23 cellular contexts compared by ENCODE assay signal in the genomic region with DNA sequence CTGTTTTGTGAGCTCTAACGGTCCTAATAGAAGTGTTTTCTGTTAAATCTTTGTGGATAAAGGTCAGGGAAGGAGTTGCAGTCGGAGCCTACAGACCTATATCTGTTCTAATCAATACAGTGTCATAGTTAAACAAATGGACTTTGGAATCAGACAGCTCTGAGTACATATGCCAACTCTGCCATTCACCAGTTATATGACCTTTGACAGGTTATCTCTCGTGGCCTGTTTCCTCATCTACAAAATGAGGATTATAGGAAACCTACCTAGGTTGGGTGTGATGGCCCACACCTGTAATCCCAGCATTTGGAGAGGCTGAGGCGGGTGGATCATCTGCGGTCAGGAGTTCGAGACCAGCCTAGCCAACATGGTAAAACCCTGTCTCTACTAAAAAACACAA.
"Had no signal": no experiment of that assay in that cellular context is flagged by ENCODE, and none has a peak within 500 bp of the region (broad histone marks: within the 10 kb centered on the region; RNA-seq: fewer than 3 reads in every experiment).

No MANE protein-coding gene starts in this region.

- H3K27ac Mint-ChIP-seq: activated CD4-positive, alpha-beta T cell treated with anti-CD3 and anti-CD28 coated beads, Interleukin-2, amount 10 ng/mL, durations not matched to agents 7 days and 5 days; activated CD8-positive, alpha-beta memory T cell treated with anti-CD3 and anti-CD28 coated beads, Interleukin-2, amount 10 ng/mL, durations not matched to agents 7 days and 5 days; activated naive CD8-positive, alpha-beta T cell treated with anti-CD3 and anti-CD28 coated beads, Interleukin-2, amount 50 U/mL, for 24 hours; activated T-helper 1 cell treated with anti-CD3 and anti-CD28 coated beads, Interleukin-12 subunit alpha, Interleukin-12 subunit beta, Interleukin-2, Interleukin-4 antibody, amounts not matched to agents 30 ng/mL and 10 ng/mL and 1 ng/mL, durations not matched to agents 14 hours and 24 hours and 36 hours; brain; dendritic cell treated with granulocyte-macrophage colony-stimulating factor and Interleukin-4, amounts not matched to agents 40 ng/mL and 50 ng/mL, for 4 days; neural progenitor cell; type B pancreatic cell had no signal

- H3K27me3 ChIP-seq: neural progenitor cell, sigmoid colon, spleen, vagina had no signal

- DNase-seq: activated CD4-positive, CD25-positive, alpha-beta regulatory T cell treated with anti-CD3 and anti-CD28 coated beads, Interleukin-2, amount 50 U/mL, for 72 hours; activated gamma-delta T cell; activated naive CD4-positive, alpha-beta T cell treated with anti-CD3 and anti-CD28 coated beads, Interleukin-2, amount 50 U/mL, for 16 hours; activated naive CD8-positive, alpha-beta T cell treated with anti-CD3 and anti-CD28 coated beads, Interleukin-2, amount 50 U/mL, for 24 hours; anterior cingulate cortex; effector CD4-positive, alpha-beta T cell; erythroblast; lower lobe of right lung; sigmoid colon; spleen; stimulated activated CD4-positive, alpha-beta T cell treated with anti-CD3 and anti-CD28 coated beads, Interleukin-4, amount 100 ng/mL, for 1 hour had no signal

- H3K9me3 ChIP-seq: lower lobe of right lung, sigmoid colon, spleen, thoracic aorta, vagina had no signal

- H3K4me1 Mint-ChIP-seq: neural progenitor cell had no signal

- H3K36me3 Mint-ChIP-seq: activated CD8-positive, alpha-beta memory T cell treated with anti-CD3 and anti-CD28 coated beads, Interleukin-2, amount 10 ng/mL, durations not matched to agents 7 days and 5 days; brain; naive thymus-derived CD8-positive, alpha-beta T cell; neural progenitor cell; type B pancreatic cell had no signal

- H3K4me3 ChIP-seq: lower lobe of right lung, neural progenitor cell, sigmoid colon, spleen, thoracic aorta, vagina had no signal

- H3K27ac ChIP-seq: lower lobe of right lung, neural progenitor cell, sigmoid colon, spleen, thoracic aorta, vagina, WERI-Rb-1 had no signal

- H3K9ac ChIP-seq: neural progenitor cell had no signal

- H3K27me3 Mint-ChIP-seq: activated CD4-positive, alpha-beta T cell treated with anti-CD3 and anti-CD28 coated beads, Interleukin-2, amount 10 ng/mL, durations not matched to agents 7 days and 5 days; activated CD8-positive, alpha-beta memory T cell treated with anti-CD3 and anti-CD28 coated beads, Interleukin-2, amount 10 ng/mL, durations not matched to agents 7 days and 5 days; activated CD8-positive, alpha-beta T cell treated with anti-CD3 and anti-CD28 coated beads for 36 hours; dendritic cell treated with granulocyte-macrophage colony-stimulating factor and Interleukin-4, amounts not matched to agents 40 ng/mL and 50 ng/mL, for 4 days; naive thymus-derived CD8-positive, alpha-beta T cell; type B pancreatic cell had no signal

- H3K4me2 ChIP-seq: neural progenitor cell had no signal

- ATAC-seq: lower lobe of right lung had no signal

- H3K36me3 ChIP-seq: lower lobe of right lung, neural progenitor cell, sigmoid colon, spleen, thoracic aorta, vagina, WERI-Rb-1 had no signal

- H3K4me3 Mint-ChIP-seq: activated CD4-positive, alpha-beta T cell treated with anti-CD3 and anti-CD28 coated beads, Interleukin-2, amount 10 ng/mL, durations not matched to agents 7 days and 5 days; activated CD8-positive, alpha-beta memory T cell treated with anti-CD3 and anti-CD28 coated beads, Interleukin-2, amount 10 ng/mL, durations not matched to agents 7 days and 5 days; activated CD8-positive, alpha-beta T cell treated with anti-CD3 and anti-CD28 coated beads for 36 hours; activated naive CD8-positive, alpha-beta T cell treated with anti-CD3 and anti-CD28 coated beads, Interleukin-2, amount 50 U/mL, for 24 hours; activated T-helper 1 cell treated with anti-CD3 and anti-CD28 coated beads, Interleukin-12 subunit alpha, Interleukin-12 subunit beta, Interleukin-2, Interleukin-4 antibody, amounts not matched to agents 30 ng/mL and 10 ng/mL and 1 ng/mL, durations not matched to agents 14 hours and 24 hours and 36 hours; brain; dendritic cell treated with granulocyte-macrophage colony-stimulating factor and Interleukin-4, amounts not matched to agents 40 ng/mL and 50 ng/mL, for 4 days; neural progenitor cell; type B pancreatic cell had no signal

- H2AFZ ChIP-seq: neural progenitor cell had no signal

- H3K4me1 ChIP-seq: lower lobe of right lung, neural progenitor cell, sigmoid colon, spleen, vagina had no signal
